ENCODE assay signal across 28 cellular contexts in the genomic region with DNA sequence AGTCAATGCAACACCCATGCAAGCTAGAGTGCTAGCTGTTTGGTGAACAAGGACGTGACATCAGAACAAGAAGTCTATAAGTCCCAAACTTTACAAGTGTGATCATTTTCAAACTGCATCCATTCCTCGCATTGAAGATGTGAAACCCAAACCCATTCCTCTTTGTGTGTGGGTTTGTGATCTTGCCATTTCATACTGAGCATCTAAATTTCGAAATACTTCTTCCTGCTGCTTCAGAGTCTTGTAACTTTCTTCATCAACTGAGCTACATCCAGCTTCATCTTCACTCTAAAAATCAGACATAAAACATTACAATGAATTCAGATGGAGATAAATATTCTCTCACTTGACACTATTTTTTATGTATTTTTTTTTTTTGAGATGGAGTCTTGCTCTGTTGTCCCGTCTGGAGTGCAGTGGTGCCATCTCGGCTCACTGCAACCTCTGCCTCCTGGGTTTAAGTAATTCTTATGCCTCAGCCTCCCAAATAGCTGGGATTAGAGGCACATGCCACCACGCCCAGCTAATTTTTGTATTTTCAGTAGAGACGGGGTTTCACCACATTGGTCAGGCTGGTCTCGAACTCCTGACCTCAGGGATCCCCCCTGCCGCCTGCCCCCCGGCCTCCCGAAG. TPM values are rescaled to one million over a fixed set of nuclear protein-coding genes. Genes with fewer than 3 reads are reported as not detected.
DNase-seq lines count a peak whose midpoint lies in the region; ATAC-seq, FAIRE-seq and TF ChIP-seq lines count a peak whose summit lies in the region.
"Had no signal": no experiment of that assay in that cellular context is flagged by ENCODE, and none has a peak within 500 bp of the region (broad histone marks: within the 10 kb centered on the region; RNA-seq: fewer than 3 reads in every experiment).

No MANE protein-coding gene starts in this region.

- no peak overlapping the region for H3K4me3 Mint-ChIP-seq in activated T-cell treated with anti-CD3 and anti-CD28 coated beads, Interleukin-2, amount 50 U/mL, for 24 hours
- no peak overlapping the region for H3K4me3 Mint-ChIP-seq in stimulated activated naive B cell treated with anti-CD40 and anti-IgM and Interleukin-4, amounts not matched to agents 10 μg/mL and 1 μg/mL and 100 μg/mL, for 72 hours
- H3K4me3 Mint-ChIP-seq in activated naive CD8-positive, alpha-beta T cell treated with anti-CD3 and anti-CD28 coated beads, Interleukin-2, amount 50 U/mL, for 24 hours: no peak overlapping the region
- H3K4me3 Mint-ChIP-seq: activated T-cell treated with anti-CD3 and anti-CD28 coated beads, Interleukin-2, amount 50 U/mL, for 4 hours; brain; stimulated activated naive CD8-positive, alpha-beta T cell treated with anti-CD3 and anti-CD28 coated beads, Interleukin-15, Interleukin-2, amounts not matched to agents 100 ng/mL and 50 ng/mL, for 24 hours had no signal

- H3K27ac Mint-ChIP-seq in activated T-cell treated with anti-CD3 and anti-CD28 coated beads, Interleukin-2, amount 50 U/mL, for 24 hours: peak overlapping the region; percentile 6
- peak overlapping the region; percentile 33 for H3K27ac Mint-ChIP-seq in stimulated activated naive B cell treated with anti-CD40 and anti-IgM and Interleukin-4, amounts not matched to agents 10 μg/mL and 1 μg/mL and 100 μg/mL, for 72 hours
- no peak overlapping the region for H3K27ac Mint-ChIP-seq in activated naive CD8-positive, alpha-beta T cell treated with anti-CD3 and anti-CD28 coated beads, Interleukin-2, amount 50 U/mL, for 24 hours
- H3K27ac Mint-ChIP-seq: stimulated activated naive CD8-positive, alpha-beta T cell treated with anti-CD3 and anti-CD28 coated beads, Interleukin-15, Interleukin-2, amounts not matched to agents 100 ng/mL and 50 ng/mL, for 24 hours had no signal

- H3K36me3 Mint-ChIP-seq in activated T-cell treated with anti-CD3 and anti-CD28 coated beads, Interleukin-2, amount 50 U/mL, for 24 hours (ENCODE audit: low read depth): peaks cover 94% of the 10 kb centered on the region
- peaks cover 18 to 30% of the 10 kb centered on the region in 2 donors for H3K36me3 Mint-ChIP-seq in stimulated activated naive B cell treated with anti-CD40 and anti-IgM and Interleukin-4, amounts not matched to agents 10 μg/mL and 1 μg/mL and 100 μg/mL, for 72 hours
- peaks cover 73% of the 10 kb centered on the region for H3K36me3 Mint-ChIP-seq in activated naive CD8-positive, alpha-beta T cell treated with anti-CD3 and anti-CD28 coated beads, Interleukin-2, amount 50 U/mL, for 24 hours (ENCODE audit: low read depth)

- no TSS peak for BruUV-seq in K562 (replicated peaks; lab: Mats Ljungman, UMichigan)

- H3K4me1 ChIP-seq in K562 (replicated peaks in 1 of 2; ENCODE audit: control insufficient read depth in 2 of 2, insufficient read depth in 2 of 2, low read length in 2 of 2) (peaks cover 4 to 6% of the 10 kb centered on the region in 2 experiments; a peak in 3 of 5 replicates), SJCRH30 (no peaks in the 10 kb centered on the region)

- intact Hi-C loops in K562 (cut with micrococcal nuclease): no loop called here

- TF ChIP-seq POLR2A in K562 (conservative IDR thresholded peaks at IDR 0.05): no peak

- H3K4me3 ChIP-seq in K562 (no peak overlapping the region), SJCRH30 (no peak overlapping the region)
- H3K4me3 ChIP-seq: adrenal gland, skin epidermis had no signal

- no peak overlapping the region for H3K9ac ChIP-seq in K562 (ENCODE audit: insufficient read depth in 1 of 2, low read depth in 2 of 2, low read length in 2 of 2)
- H3K9ac ChIP-seq: SK-N-SH had no signal

- no peaks in the 10 kb centered on the region for H3K27me3 ChIP-seq in K562 (ENCODE audit: control insufficient read depth in 2 of 2, insufficient read depth in 2 of 2, low read length in 2 of 2)
- H3K27me3 ChIP-seq in SJCRH30: no peaks in the 10 kb centered on the region
- H3K27me3 ChIP-seq: adrenal gland had no signal

- CTCF ChIA-PET in K562 (lab: Yijun Ruan, JAX; ENCODE audit: low intra/inter-chr PET ratio): no interaction called here

- H3K36me3 ChIP-seq in K562 (ENCODE audit: control insufficient read depth, insufficient read depth, low read length) (peaks cover 74% of the 10 kb centered on the region), SJCRH30 (peaks cover 72% of the 10 kb centered on the region)

- no peaks in the 10 kb centered on the region for H4K20me1 ChIP-seq in K562 (replicated peaks; ENCODE audit: control insufficient read depth, insufficient read depth, low read length)

- FAIRE-seq in K562 (lab: Jason Lieb, UNC): no peak
- FAIRE-seq: A204.1, GM18507 had no signal

- no peak for TF ChIP-seq EP300 in K562 (IDR thresholded peaks at IDR 0.05; ENCODE audit: low read length)

- 96% methylated on average over 10 of the region's 11 CpGs for WGBS in K562 (ENCODE audit: insufficient coverage, low coverage, missing lambda C conversion rate)

- in situ Hi-C loops in K562 (cut with MboI): no loop called here

- H3K79me2 ChIP-seq in K562 (ENCODE audit: control insufficient read depth, insufficient read depth, low read length): peaks cover 3% of the 10 kb centered on the region

- no peak for TF ChIP-seq CTCF in K562 (IDR thresholded peaks at IDR 0.05 in 2 of 3, conservative IDR thresholded peaks at IDR 0.05 in 1 of 3; ENCODE audit: insufficient read depth in 2 of 3, low read depth in 1 of 3, low read length in 3 of 3)

- H3K9me3 ChIP-seq in K562 (replicated peaks; ENCODE audit: control insufficient read depth, insufficient read depth, low read depth, low read length): no peaks in the 10 kb centered on the region
- H3K9me3 ChIP-seq in SJCRH30 (replicated peaks): no peaks in the 10 kb centered on the region
- H3K9me3 ChIP-seq: adrenal gland, SK-N-SH had no signal

- no peaks in the 10 kb centered on the region for H3K9me1 ChIP-seq in K562 (ENCODE audit: control insufficient read depth, insufficient read depth, low read length)

- no peak overlapping the region for H3K4me2 ChIP-seq in K562 (ENCODE audit: insufficient read depth, low read length)
- H3K4me2 ChIP-seq: SK-N-SH had no signal

- POLR2A ChIA-PET in K562 (lab: Yijun Ruan, JAX): interaction anchor here (0.6 to 8.1 kb wide), 10 partner anchors 5 to 527 kb away, joined by 3 to 96 read pairs (median 4); a partner anchor contains a TSS

- no peaks in the 10 kb centered on the region for H3K27me3 Mint-ChIP-seq in activated T-cell treated with anti-CD3 and anti-CD28 coated beads, Interleukin-2, amount 50 U/mL, for 24 hours
- H3K27me3 Mint-ChIP-seq in stimulated activated naive B cell treated with anti-CD40 and anti-IgM and Interleukin-4, amounts not matched to agents 10 μg/mL and 1 μg/mL and 100 μg/mL, for 72 hours: no peaks in the 10 kb centered on the region
- H3K27me3 Mint-ChIP-seq in activated naive CD8-positive, alpha-beta T cell treated with anti-CD3 and anti-CD28 coated beads, Interleukin-2, amount 50 U/mL, for 24 hours: no peaks in the 10 kb centered on the region
- H3K27me3 Mint-ChIP-seq: brain; stimulated activated naive CD8-positive, alpha-beta T cell treated with anti-CD3 and anti-CD28 coated beads, Interleukin-15, Interleukin-2, amounts not matched to agents 100 ng/mL and 50 ng/mL, for 24 hours; T-helper 17 cell had no signal

- ATAC-seq in K562: no peak
- ATAC-seq in stimulated activated naive B cell treated with anti-CD40 and anti-IgM and Interleukin-4, amounts not matched to agents 10 μg/mL and 1 μg/mL and 100 μg/mL, for 72 hours (replicated peaks): no peak
- ATAC-seq in activated naive CD8-positive, alpha-beta T cell treated with anti-CD3 and anti-CD28 coated beads, Interleukin-2, amount 50 U/mL, for 24 hours: no peak
- ATAC-seq: activated T-cell treated with anti-CD3 and anti-CD28 coated beads, Interleukin-2, amount 50 U/mL, for 4 hours; left ventricle myocardium superior; T-helper 17 cell had no signal

- H2AFZ ChIP-seq in K562 (ENCODE audit: low read depth, low read length): no peak overlapping the region

- peaks cover 16% of the 10 kb centered on the region for H3K4me1 Mint-ChIP-seq in activated T-cell treated with anti-CD3 and anti-CD28 coated beads, Interleukin-2, amount 50 U/mL, for 24 hours (ENCODE audit: low read depth)
- peaks cover 13 to 21% of the 10 kb centered on the region in 2 donors for H3K4me1 Mint-ChIP-seq in stimulated activated naive B cell treated with anti-CD40 and anti-IgM and Interleukin-4, amounts not matched to agents 10 μg/mL and 1 μg/mL and 100 μg/mL, for 72 hours
- H3K4me1 Mint-ChIP-seq in activated naive CD8-positive, alpha-beta T cell treated with anti-CD3 and anti-CD28 coated beads, Interleukin-2, amount 50 U/mL, for 24 hours: peaks cover 16% of the 10 kb centered on the region

- no peak for TF ChIP-seq RAD21 in K562 (CRISPR knock-in tag; conservative IDR thresholded peaks at IDR 0.05 in 1 of 2, IDR thresholded peaks at IDR 0.05 in 1 of 2)

- no peak for DNase-seq in activated T-cell treated with anti-CD3 and anti-CD28 coated beads, Interleukin-2, amount 50 U/mL, for 24 hours
- no peak for DNase-seq in activated T-cell treated with anti-CD3 and anti-CD28 coated beads for 4 hours
- DNase-seq in MV-4-11 (lab: John Stamatoyannopoulos, UW): peak; percentile 71
- DNase-seq in K562 (ENCODE audit: extremely low read depth in 1 of 4, low spot score in 3 of 4): no peak
- no peak for DNase-seq in stimulated activated naive B cell treated with anti-CD40 and anti-IgM and Interleukin-4, amounts not matched to agents 10 μg/mL and 1 μg/mL and 100 μg/mL, for 72 hours
- no peak for DNase-seq in activated naive CD8-positive, alpha-beta T cell treated with anti-CD3 and anti-CD28 coated beads, Interleukin-2, amount 50 U/mL, for 24 hours
- DNase-seq in SHP77 treated with DMSO at 0.1 percent for 48 hours (lab: John Stamatoyannopoulos, UW): no peak
- DNase-seq in SJCRH30: no peak
- DNase-seq: activated CD4-positive, alpha-beta T cell treated with anti-CD3 and anti-CD28 coated beads for 1 hour; activated CD8-positive, alpha-beta memory T cell treated with anti-CD3 and anti-CD28 coated beads for 24 hours; activated T-cell treated with anti-CD3 and anti-CD28 coated beads, Interleukin-2, amount 50 U/mL, for 4 hours; adrenal gland; COR-L47; DND-41; islet precursor cell; Karpas-422; left ventricle myocardium superior; NCI-H1092 treated with DMSO at 0.1 percent for 48 hours; NCI-H1930; NCI-H526 treated with DMSO at 0.1 percent for 48 hours; SK-N-SH; T-helper 17 cell had no signal

- H3K27ac ChIP-seq in K562 (ENCODE audit: extremely low read depth, low read depth, low read length) (no peak overlapping the region), SJCRH30 (no peak overlapping the region)
- H3K27ac ChIP-seq: adrenal gland, epithelial cell of prostate, skin epidermis had no signal

- H3K9me3 Mint-ChIP-seq in activated T-cell treated with anti-CD3 and anti-CD28 coated beads, Interleukin-2, amount 50 U/mL, for 24 hours: no peaks in the 10 kb centered on the region
- no peaks in the 10 kb centered on the region for H3K9me3 Mint-ChIP-seq in stimulated activated naive B cell treated with anti-CD40 and anti-IgM and Interleukin-4, amounts not matched to agents 10 μg/mL and 1 μg/mL and 100 μg/mL, for 72 hours
- H3K9me3 Mint-ChIP-seq in activated naive CD8-positive, alpha-beta T cell treated with anti-CD3 and anti-CD28 coated beads, Interleukin-2, amount 50 U/mL, for 24 hours: no peaks in the 10 kb centered on the region
- H3K9me3 Mint-ChIP-seq: activated T-cell treated with anti-CD3 and anti-CD28 coated beads, Interleukin-2, amount 50 U/mL, for 4 hours; stimulated activated naive CD8-positive, alpha-beta T cell treated with anti-CD3 and anti-CD28 coated beads, Interleukin-15, Interleukin-2, amounts not matched to agents 100 ng/mL and 50 ng/mL, for 24 hours had no signal

RNA-seq across cellular contexts. Expression of a gene that starts 4.8 kb away (rescaled TPM):
- 46.3 and 139 TPM in 2 replicates for total RNA-seq in K562 (2011; cell fraction: chromatin; rRNA removed; ENCODE audit: low replicate concordance)
- 22.3 and 27.9 TPM in 2 replicates for total RNA-seq in K562 (2011; cell fraction: nucleolus; rRNA removed)
- 46.5 and 73.4 TPM in 2 replicates for total RNA-seq in K562 (2011; cell fraction: nucleoplasm; rRNA removed)
- total RNA-seq in K562 (2014; rRNA removed) (25.3 and 27.7 TPM in 2 replicates), K562 (2014; rRNA removed; fragmentation: Illumina TruSeq; extraction: Trizol) (41.1 and 50.2 TPM in 2 replicates), K562 (2015; rRNA removed; fragmentation: Illumina TruSeq; extraction: Trizol) (32.5 and 36.5 TPM in 2 replicates), K562 (2021) (34.1 and 36.0 TPM in 2 replicates)
- polyA plus RNA-seq in K562 (2011; rRNA removed) (28.9 and 32.0 TPM in 2 replicates), K562 (2014; fragmentation: Illumina TruSeq; extraction: Trizol) (41.3 and 50.9 TPM in 2 replicates), K562 (2014; fragmentation: Nextera tagmentation; extraction: Ambion mirVana) (10 to 100 TPM; 14.8 to 20.7 TPM), K562 (2014; rRNA removed) (34.8 and 37.9 TPM in 2 replicates)
- polyA plus RNA-seq in K562 (2011; cell fraction: cytosol; rRNA removed): 15.4 and 21.2 TPM in 2 replicates
- 40.8 and 51.1 TPM in 2 replicates for polyA plus RNA-seq in K562 (2011; cell fraction: nucleus; rRNA removed)
- 21.2 and 36.6 TPM in 2 replicates for polyA plus RNA-seq in K562 (2012)
- polyA minus RNA-seq in K562 (2011; rRNA and poly(A)+ RNA removed): 27.6 and 29.6 TPM in 2 replicates
- 13.9 and 15.6 TPM in 2 replicates for polyA minus RNA-seq in K562 (2011; cell fraction: cytosol; rRNA and poly(A)+ RNA removed)
- 15.1 and 30.9 TPM in 2 replicates for polyA minus RNA-seq in K562 (2011; cell fraction: nucleus; rRNA and poly(A)+ RNA removed)
- total RNA-seq in SJCRH30 (2014; rRNA removed; shearing (Covaris generic)): 20.3 and 25.2 TPM in 2 replicates

RNA-seq across cellular contexts. Expression of a gene that starts 21.2 kb away (rescaled TPM):
- total RNA-seq in K562 (2011; cell fraction: chromatin; rRNA removed; ENCODE audit: low replicate concordance): 98.7 and 318 TPM in 2 replicates
- 46.5 and 58.4 TPM in 2 replicates for total RNA-seq in K562 (2011; cell fraction: nucleolus; rRNA removed)
- 128 and 216 TPM in 2 replicates for total RNA-seq in K562 (2011; cell fraction: nucleoplasm; rRNA removed)
- 65.9 and 83.6 TPM in 2 replicates for total RNA-seq in K562 (2014; rRNA removed)
- 112 and 125 TPM in 2 replicates for total RNA-seq in K562 (2014; rRNA removed; fragmentation: Illumina TruSeq; extraction: Trizol)
- 109 and 120 TPM in 2 replicates for total RNA-seq in K562 (2015; rRNA removed; fragmentation: Illumina TruSeq; extraction: Trizol)
- 55.5 and 56.9 TPM in 2 replicates for total RNA-seq in K562 (2021)
- polyA plus RNA-seq in K562 (2011; rRNA removed): 66.6 and 70.1 TPM in 2 replicates
- 4.7 and 14.5 TPM in 2 replicates for polyA plus RNA-seq in K562 (2011; cell fraction: cytosol; rRNA removed)
- polyA plus RNA-seq in K562 (2011; cell fraction: nucleus; rRNA removed): 82.9 and 129 TPM in 2 replicates
- polyA plus RNA-seq in K562 (2012): 44.7 and 51.8 TPM in 2 replicates
- 87.5 and 123 TPM in 2 replicates for polyA plus RNA-seq in K562 (2014; fragmentation: Illumina TruSeq; extraction: Trizol)
- polyA plus RNA-seq in K562 (2014; fragmentation: Nextera tagmentation; extraction: Ambion mirVana): 10 to 100 TPM; 52.6 to 72.3 TPM
- 65.0 and 80.3 TPM in 2 replicates for polyA plus RNA-seq in K562 (2014; rRNA removed)
- 55.6 and 64.7 TPM in 2 replicates for polyA minus RNA-seq in K562 (2011; rRNA and poly(A)+ RNA removed)
- 13.8 and 20.4 TPM in 2 replicates for polyA minus RNA-seq in K562 (2011; cell fraction: cytosol; rRNA and poly(A)+ RNA removed)
- 44.2 and 98.2 TPM in 2 replicates for polyA minus RNA-seq in K562 (2011; cell fraction: nucleus; rRNA and poly(A)+ RNA removed)
- total RNA-seq in SJCRH30 (2014; rRNA removed; shearing (Covaris generic)): 66.3 and 88.0 TPM in 2 replicates

RNA-seq across cellular contexts. Expression of a gene that starts 21.5 kb away (rescaled TPM):
- 430 and 898 TPM in 2 replicates for total RNA-seq in K562 (2011; cell fraction: chromatin; rRNA removed; ENCODE audit: low replicate concordance)
- 165 and 228 TPM in 2 replicates for total RNA-seq in K562 (2011; cell fraction: nucleolus; rRNA removed)
- total RNA-seq in K562 (2011; cell fraction: nucleoplasm; rRNA removed): 371 and 438 TPM in 2 replicates
- 62.7 and 69.9 TPM in 2 replicates for total RNA-seq in K562 (2014; rRNA removed)
- total RNA-seq in K562 (2014; rRNA removed; fragmentation: Illumina TruSeq; extraction: Trizol): 134 and 135 TPM in 2 replicates
- total RNA-seq in K562 (2015; rRNA removed; fragmentation: Illumina TruSeq; extraction: Trizol): 110 and 120 TPM in 2 replicates
- total RNA-seq in K562 (2021): 82.3 and 83.1 TPM in 2 replicates
- polyA plus RNA-seq in K562 (2011; rRNA removed): 130 and 146 TPM in 2 replicates
- 26.7 and 41.9 TPM in 2 replicates for polyA plus RNA-seq in K562 (2011; cell fraction: cytosol; rRNA removed)
- 353 and 375 TPM in 2 replicates for polyA plus RNA-seq in K562 (2011; cell fraction: nucleus; rRNA removed)
- polyA plus RNA-seq in K562 (2012): 55.8 and 85.6 TPM in 2 replicates
- polyA plus RNA-seq in K562 (2014; fragmentation: Illumina TruSeq; extraction: Trizol): 74.1 and 99.6 TPM in 2 replicates
- 10 to 100 TPM; 38.9 to 57.8 TPM for polyA plus RNA-seq in K562 (2014; fragmentation: Nextera tagmentation; extraction: Ambion mirVana)
- polyA plus RNA-seq in K562 (2014; rRNA removed): 102 and 103 TPM in 2 replicates
- polyA minus RNA-seq in K562 (2011; rRNA and poly(A)+ RNA removed): 198 and 218 TPM in 2 replicates
- 42.0 and 54.2 TPM in 2 replicates for polyA minus RNA-seq in K562 (2011; cell fraction: cytosol; rRNA and poly(A)+ RNA removed)
- 158 and 332 TPM in 2 replicates for polyA minus RNA-seq in K562 (2011; cell fraction: nucleus; rRNA and poly(A)+ RNA removed)
- 63.3 and 75.4 TPM in 2 replicates for total RNA-seq in SJCRH30 (2014; rRNA removed; shearing (Covaris generic))
